Comparison of ENCODE assay signal across 14 cellular contexts in the genomic region with DNA sequence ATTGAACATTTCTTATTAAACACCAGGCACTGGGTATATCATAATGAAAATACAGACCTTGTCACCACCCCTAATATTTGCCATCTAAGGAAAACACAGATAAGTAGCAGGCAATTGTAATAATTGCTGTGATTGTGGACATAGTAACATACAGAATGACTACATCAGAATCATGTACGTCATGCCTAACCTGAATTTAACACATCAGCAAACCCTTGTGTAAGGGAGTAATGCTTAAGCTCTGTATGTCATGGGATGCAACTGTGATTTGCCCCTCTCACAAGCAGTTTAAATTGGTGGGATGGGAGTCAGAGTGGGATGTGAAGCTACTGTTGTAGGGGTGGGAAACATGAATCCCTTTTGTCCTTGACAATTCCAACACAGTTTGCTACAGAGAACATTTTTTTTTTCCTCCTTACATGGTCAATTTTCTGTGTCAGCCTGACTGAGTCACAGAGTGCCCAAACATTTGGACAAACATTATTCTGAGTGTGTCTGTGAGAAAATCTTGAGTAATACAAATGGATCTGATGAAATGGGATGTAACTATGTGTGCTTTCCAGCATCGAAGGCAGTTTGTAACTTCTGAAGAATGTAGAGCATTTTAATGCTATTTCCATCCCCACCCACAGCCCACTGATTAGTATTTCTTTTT.
DNase-seq lines count a peak whose midpoint lies in the region; ATAC-seq and TF ChIP-seq lines count a peak whose summit lies in the region.
"Had no signal": no experiment of that assay in that cellular context is flagged by ENCODE, and none has a peak within 500 bp of the region (broad histone marks: within the 10 kb centered on the region; RNA-seq: fewer than 3 reads in every experiment).

No MANE protein-coding gene starts in this region.

- H3K4me1 ChIP-seq in GM23338 (ENCODE audit: insufficient read depth) (peaks cover 10% of the 10 kb centered on the region), smooth muscle cell (ENCODE audit: low read depth) (peaks cover 3% of the 10 kb centered on the region)
- H3K4me1 ChIP-seq: esophagus squamous epithelium had no signal

- H3F3A ChIP-seq in GM23338 (replicated peaks; ENCODE audit: low read depth), result no peaks in the 10 kb centered on the region
- H3F3A ChIP-seq in smooth muscle cell (ENCODE audit: low read depth), result no peaks in the 10 kb centered on the region

- H4K20me1 ChIP-seq in GM23338 (replicated peaks; ENCODE audit: insufficient read depth), result no peaks in the 10 kb centered on the region
- no peaks in the 10 kb centered on the region for H4K20me1 ChIP-seq in smooth muscle cell (ENCODE audit: low read depth)

- no peaks in the 10 kb centered on the region for H3K79me2 ChIP-seq in GM23338 (replicated peaks; ENCODE audit: insufficient read depth)
- no peaks in the 10 kb centered on the region for H3K79me2 ChIP-seq in smooth muscle cell (ENCODE audit: low read depth)

- no peak for TF ChIP-seq CTCF in GM23338 (conservative IDR thresholded peaks at IDR 0.05; ENCODE audit: low read depth in 2 of 2)
- no peak for TF ChIP-seq CTCF in smooth muscle cell (IDR thresholded peaks at IDR 0.05; ENCODE audit: borderline replicate concordance, insufficient read depth, poor library complexity, severe bottlenecking)
- no peak for TF ChIP-seq CTCF in GM13976 (IDR thresholded peaks at IDR 0.05; ENCODE audit: borderline replicate concordance, control extremely low read depth, extremely low read depth, insufficient read depth, missing control alignments)

- 0 out of 3 replicates have a peak, but pooled peaks cover 4% of the 10 kb centered on the region for H3K9me3 Mint-ChIP-seq in GM23338

- H3K27me3 Mint-ChIP-seq in GM23338 (ENCODE audit: insufficient read depth, low read depth, poor library complexity), result peaks cover 2% of the 10 kb centered on the region
- H3K27me3 Mint-ChIP-seq: activated naive CD4-positive, alpha-beta T cell treated with anti-CD3 and anti-CD28 coated beads, Interleukin-2, amount 50 U/mL, for 24 hours had no signal

- no peak overlapping the region for H3K27ac Mint-ChIP-seq in GM23338
- H3K27ac Mint-ChIP-seq: activated naive CD4-positive, alpha-beta T cell treated with anti-CD3 and anti-CD28 coated beads, Interleukin-2, amount 50 U/mL, for 24 hours had no signal

- H3K9ac ChIP-seq in SK-N-MC (ENCODE audit: insufficient read length) (no peak overlapping the region), smooth muscle cell (ENCODE audit: low read depth) (peak overlapping the region; percentile 75)

- H3K9me3 ChIP-seq in SK-N-MC (ENCODE audit: low read depth, low read length), result no peaks in the 10 kb centered on the region
- peaks cover 5% of the 10 kb centered on the region for H3K9me3 ChIP-seq in smooth muscle cell (replicated peaks; ENCODE audit: low read depth)
- H3K9me3 ChIP-seq: esophagus squamous epithelium had no signal

- no peaks in the 10 kb centered on the region for H3K36me3 Mint-ChIP-seq in GM23338 (ENCODE audit: low read depth)
- H3K36me3 Mint-ChIP-seq: activated naive CD4-positive, alpha-beta T cell treated with anti-CD3 and anti-CD28 coated beads, Interleukin-2, amount 50 U/mL, for 24 hours had no signal

- 14% methylated on average over 2 of the region's 2 CpGs for WGBS in smooth muscle cell (ENCODE audit: low lambda C conversion rate)

- H3K4me2 ChIP-seq in GM23338 (no peak overlapping the region), smooth muscle cell (peak overlapping the region; percentile 40)

- no peak overlapping the region for H3K27ac ChIP-seq in GM23338 (ENCODE audit: low read depth)
- peak overlapping the region; percentile 12; the same call in 1 of the 2 replicates for H3K27ac ChIP-seq in SK-N-MC
- peak overlapping the region; percentile 93 for H3K27ac ChIP-seq in smooth muscle cell (ENCODE audit: low read depth)
- H3K27ac ChIP-seq: esophagus squamous epithelium had no signal

- H2AFZ ChIP-seq in GM23338, result peak overlapping the region; percentile 33; the same call in 1 of the 2 replicates
- peak overlapping the region; percentile 53 for H2AFZ ChIP-seq in smooth muscle cell (ENCODE audit: low read depth)

- H3K9me2 ChIP-seq in GM23338 (ENCODE audit: insufficient read depth), result no peaks in the 10 kb centered on the region

- no peaks in the 10 kb centered on the region; the same call in 1 of the 2 replicates for H3K36me3 ChIP-seq in GM23338 (ENCODE audit: insufficient read depth)
- no peaks in the 10 kb centered on the region for H3K36me3 ChIP-seq in SK-N-MC (ENCODE audit: insufficient read depth, low read length)
- H3K36me3 ChIP-seq in smooth muscle cell (ENCODE audit: low read depth), result peaks cover 3% of the 10 kb centered on the region
- H3K36me3 ChIP-seq: esophagus squamous epithelium had no signal

- ATAC-seq in GM23338, result no peak
- no peak for ATAC-seq in HG03196 (IDR thresholded peaks at IDR 0.05; ENCODE audit: unreplicated experiment)
- ATAC-seq in HG03025 (IDR thresholded peaks at IDR 0.05; ENCODE audit: low FRiP score, unreplicated experiment), result no peak

- no peak overlapping the region for H3K4me3 ChIP-seq in GM23338
- H3K4me3 ChIP-seq in SK-N-MC, result no peak overlapping the region
- no peak overlapping the region for H3K4me3 ChIP-seq in smooth muscle cell
- H3K4me3 ChIP-seq: esophagus squamous epithelium had no signal

- in situ Hi-C loops in GM13976 (cut with MboI; ENCODE audit: low sequenced_read_pairs, unreplicated experiment), result no loop called here

- peaks cover 13% of the 10 kb centered on the region for H3K4me1 Mint-ChIP-seq in GM23338
- H3K4me1 Mint-ChIP-seq: activated naive CD4-positive, alpha-beta T cell treated with anti-CD3 and anti-CD28 coated beads, Interleukin-2, amount 50 U/mL, for 24 hours had no signal

- no peak overlapping the region for H3K4me3 Mint-ChIP-seq in GM23338
- H3K4me3 Mint-ChIP-seq: activated naive CD4-positive, alpha-beta T cell treated with anti-CD3 and anti-CD28 coated beads, Interleukin-2, amount 50 U/mL, for 24 hours had no signal

- H3K27me3 ChIP-seq in GM23338 (ENCODE audit: insufficient read depth) (no peaks in the 10 kb centered on the region), smooth muscle cell (ENCODE audit: low read depth) (no peaks in the 10 kb centered on the region)
- H3K27me3 ChIP-seq: esophagus squamous epithelium had no signal

- DNase-seq in GM23338 (ENCODE audit: low spot score), result no peak
- no peak for DNase-seq in SK-N-MC (ENCODE audit: low read depth, low spot score)
- DNase-seq in fibroblast of peridontal ligament (ENCODE audit: extremely low read depth), result peak; percentile 100
- DNase-seq in smooth muscle cell (lab: John Stamatoyannopoulos, UW; ENCODE audit: unreplicated experiment), result no peak
- no peak for DNase-seq in GM13976 (ENCODE audit: low spot score)
- DNase-seq in medulla oblongata (ENCODE audit: extremely low spot score), result no peak
- DNase-seq: esophagus squamous epithelium; NCI-H2029; SHP77 treated with DMSO at 0.1 percent for 48 hours; stimulated activated CD4-positive, alpha-beta T cell treated with anti-CD3 and anti-CD28 coated beads, Interleukin-1b, Interleukin-23, amount 100 ng/mL, for 48 hours; substantia nigra had no signal

TF ChIP-seq in GM23338, 12 proteins besides CTCF, POLR2A, EP300 and RAD21 (continues in another document):
- TF ChIP-seq POLR2AphosphoS5 (IDR thresholded peaks at IDR 0.05; ENCODE audit: low read depth), result no peak
- TF ChIP-seq EZH2 (IDR thresholded peaks at IDR 0.05; ENCODE audit: low read depth, unreplicated experiment), result no peak
- no peak for TF ChIP-seq STAT1 (IDR thresholded peaks at IDR 0.05; ENCODE audit: unreplicated experiment)
- TF ChIP-seq, protein P1, sequence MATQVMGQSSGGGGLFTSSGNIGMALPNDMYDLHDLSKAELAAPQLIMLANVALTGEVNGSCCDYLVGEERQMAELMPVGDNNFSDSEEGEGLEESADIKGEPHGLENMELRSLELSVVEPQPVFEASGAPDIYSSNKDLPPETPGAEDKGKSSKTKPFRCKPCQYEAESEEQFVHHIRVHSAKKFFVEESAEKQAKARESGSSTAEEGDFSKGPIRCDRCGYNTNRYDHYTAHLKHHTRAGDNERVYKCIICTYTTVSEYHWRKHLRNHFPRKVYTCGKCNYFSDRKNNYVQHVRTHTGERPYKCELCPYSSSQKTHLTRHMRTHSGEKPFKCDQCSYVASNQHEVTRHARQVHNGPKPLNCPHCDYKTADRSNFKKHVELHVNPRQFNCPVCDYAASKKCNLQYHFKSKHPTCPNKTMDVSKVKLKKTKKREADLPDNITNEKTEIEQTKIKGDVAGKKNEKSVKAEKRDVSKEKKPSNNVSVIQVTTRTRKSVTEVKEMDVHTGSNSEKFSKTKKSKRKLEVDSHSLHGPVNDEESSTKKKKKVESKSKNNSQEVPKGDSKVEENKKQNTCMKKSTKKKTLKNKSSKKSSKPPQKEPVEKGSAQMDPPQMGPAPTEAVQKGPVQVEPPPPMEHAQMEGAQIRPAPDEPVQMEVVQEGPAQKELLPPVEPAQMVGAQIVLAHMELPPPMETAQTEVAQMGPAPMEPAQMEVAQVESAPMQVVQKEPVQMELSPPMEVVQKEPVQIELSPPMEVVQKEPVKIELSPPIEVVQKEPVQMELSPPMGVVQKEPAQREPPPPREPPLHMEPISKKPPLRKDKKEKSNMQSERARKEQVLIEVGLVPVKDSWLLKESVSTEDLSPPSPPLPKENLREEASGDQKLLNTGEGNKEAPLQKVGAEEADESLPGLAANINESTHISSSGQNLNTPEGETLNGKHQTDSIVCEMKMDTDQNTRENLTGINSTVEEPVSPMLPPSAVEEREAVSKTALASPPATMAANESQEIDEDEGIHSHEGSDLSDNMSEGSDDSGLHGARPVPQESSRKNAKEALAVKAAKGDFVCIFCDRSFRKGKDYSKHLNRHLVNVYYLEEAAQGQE (IDR thresholded peaks at IDR 0.05; ENCODE audit: unreplicated experiment), result no peak
- no peak for TF ChIP-seq ZNF114 (CRISPR knock-in tag; IDR thresholded peaks at IDR 0.05)
